ENCODE assay signal across 1 cellular context in the genomic region with DNA sequence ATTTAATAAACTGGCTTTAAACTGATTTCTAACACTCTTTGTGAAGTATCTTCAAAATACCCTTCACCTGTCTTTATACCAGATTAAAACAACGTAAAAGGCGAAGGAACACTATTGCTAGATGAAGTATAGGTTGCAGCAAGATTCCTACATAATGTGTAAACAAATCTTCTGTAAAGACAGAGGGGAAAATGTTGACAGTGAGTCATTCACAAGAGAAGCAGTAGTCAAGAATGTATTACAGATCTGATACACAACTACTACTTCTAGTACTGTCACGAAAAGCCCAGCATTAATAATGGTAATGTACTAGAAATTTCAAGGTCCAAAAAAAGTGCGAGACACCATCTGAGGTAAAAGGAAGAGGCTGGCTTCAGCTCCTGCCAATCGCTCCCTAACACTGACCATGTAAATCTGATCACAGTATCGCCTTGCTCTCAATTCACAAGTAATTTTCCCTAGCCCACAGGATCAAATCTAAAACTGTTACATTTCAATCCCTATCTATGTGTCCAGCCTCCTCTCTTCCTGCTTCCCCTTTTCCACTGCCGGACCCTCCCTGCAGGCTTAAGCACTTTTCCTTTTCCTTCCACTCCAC.
TF ChIP-seq lines count a peak whose summit lies in the region.

No MANE protein-coding gene starts in this region.

TF ChIP-seq in H1, 55 proteins besides CTCF, POLR2A, EP300 and RAD21:
- no peak for TF ChIP-seq SP2 (IDR thresholded peaks at IDR 0.05; ENCODE audit: low read length)
- no peak for TF ChIP-seq TAF1 (IDR thresholded peaks at IDR 0.05; ENCODE audit: low read depth, low read length)
- no peak for TF ChIP-seq NRF1 (IDR thresholded peaks at IDR 0.05; ENCODE audit: low read depth, low read length)
- no peak for TF ChIP-seq GABPA (IDR thresholded peaks at IDR 0.05; ENCODE audit: borderline replicate concordance, insufficient read depth, low read length)
- TF ChIP-seq, protein P1, sequence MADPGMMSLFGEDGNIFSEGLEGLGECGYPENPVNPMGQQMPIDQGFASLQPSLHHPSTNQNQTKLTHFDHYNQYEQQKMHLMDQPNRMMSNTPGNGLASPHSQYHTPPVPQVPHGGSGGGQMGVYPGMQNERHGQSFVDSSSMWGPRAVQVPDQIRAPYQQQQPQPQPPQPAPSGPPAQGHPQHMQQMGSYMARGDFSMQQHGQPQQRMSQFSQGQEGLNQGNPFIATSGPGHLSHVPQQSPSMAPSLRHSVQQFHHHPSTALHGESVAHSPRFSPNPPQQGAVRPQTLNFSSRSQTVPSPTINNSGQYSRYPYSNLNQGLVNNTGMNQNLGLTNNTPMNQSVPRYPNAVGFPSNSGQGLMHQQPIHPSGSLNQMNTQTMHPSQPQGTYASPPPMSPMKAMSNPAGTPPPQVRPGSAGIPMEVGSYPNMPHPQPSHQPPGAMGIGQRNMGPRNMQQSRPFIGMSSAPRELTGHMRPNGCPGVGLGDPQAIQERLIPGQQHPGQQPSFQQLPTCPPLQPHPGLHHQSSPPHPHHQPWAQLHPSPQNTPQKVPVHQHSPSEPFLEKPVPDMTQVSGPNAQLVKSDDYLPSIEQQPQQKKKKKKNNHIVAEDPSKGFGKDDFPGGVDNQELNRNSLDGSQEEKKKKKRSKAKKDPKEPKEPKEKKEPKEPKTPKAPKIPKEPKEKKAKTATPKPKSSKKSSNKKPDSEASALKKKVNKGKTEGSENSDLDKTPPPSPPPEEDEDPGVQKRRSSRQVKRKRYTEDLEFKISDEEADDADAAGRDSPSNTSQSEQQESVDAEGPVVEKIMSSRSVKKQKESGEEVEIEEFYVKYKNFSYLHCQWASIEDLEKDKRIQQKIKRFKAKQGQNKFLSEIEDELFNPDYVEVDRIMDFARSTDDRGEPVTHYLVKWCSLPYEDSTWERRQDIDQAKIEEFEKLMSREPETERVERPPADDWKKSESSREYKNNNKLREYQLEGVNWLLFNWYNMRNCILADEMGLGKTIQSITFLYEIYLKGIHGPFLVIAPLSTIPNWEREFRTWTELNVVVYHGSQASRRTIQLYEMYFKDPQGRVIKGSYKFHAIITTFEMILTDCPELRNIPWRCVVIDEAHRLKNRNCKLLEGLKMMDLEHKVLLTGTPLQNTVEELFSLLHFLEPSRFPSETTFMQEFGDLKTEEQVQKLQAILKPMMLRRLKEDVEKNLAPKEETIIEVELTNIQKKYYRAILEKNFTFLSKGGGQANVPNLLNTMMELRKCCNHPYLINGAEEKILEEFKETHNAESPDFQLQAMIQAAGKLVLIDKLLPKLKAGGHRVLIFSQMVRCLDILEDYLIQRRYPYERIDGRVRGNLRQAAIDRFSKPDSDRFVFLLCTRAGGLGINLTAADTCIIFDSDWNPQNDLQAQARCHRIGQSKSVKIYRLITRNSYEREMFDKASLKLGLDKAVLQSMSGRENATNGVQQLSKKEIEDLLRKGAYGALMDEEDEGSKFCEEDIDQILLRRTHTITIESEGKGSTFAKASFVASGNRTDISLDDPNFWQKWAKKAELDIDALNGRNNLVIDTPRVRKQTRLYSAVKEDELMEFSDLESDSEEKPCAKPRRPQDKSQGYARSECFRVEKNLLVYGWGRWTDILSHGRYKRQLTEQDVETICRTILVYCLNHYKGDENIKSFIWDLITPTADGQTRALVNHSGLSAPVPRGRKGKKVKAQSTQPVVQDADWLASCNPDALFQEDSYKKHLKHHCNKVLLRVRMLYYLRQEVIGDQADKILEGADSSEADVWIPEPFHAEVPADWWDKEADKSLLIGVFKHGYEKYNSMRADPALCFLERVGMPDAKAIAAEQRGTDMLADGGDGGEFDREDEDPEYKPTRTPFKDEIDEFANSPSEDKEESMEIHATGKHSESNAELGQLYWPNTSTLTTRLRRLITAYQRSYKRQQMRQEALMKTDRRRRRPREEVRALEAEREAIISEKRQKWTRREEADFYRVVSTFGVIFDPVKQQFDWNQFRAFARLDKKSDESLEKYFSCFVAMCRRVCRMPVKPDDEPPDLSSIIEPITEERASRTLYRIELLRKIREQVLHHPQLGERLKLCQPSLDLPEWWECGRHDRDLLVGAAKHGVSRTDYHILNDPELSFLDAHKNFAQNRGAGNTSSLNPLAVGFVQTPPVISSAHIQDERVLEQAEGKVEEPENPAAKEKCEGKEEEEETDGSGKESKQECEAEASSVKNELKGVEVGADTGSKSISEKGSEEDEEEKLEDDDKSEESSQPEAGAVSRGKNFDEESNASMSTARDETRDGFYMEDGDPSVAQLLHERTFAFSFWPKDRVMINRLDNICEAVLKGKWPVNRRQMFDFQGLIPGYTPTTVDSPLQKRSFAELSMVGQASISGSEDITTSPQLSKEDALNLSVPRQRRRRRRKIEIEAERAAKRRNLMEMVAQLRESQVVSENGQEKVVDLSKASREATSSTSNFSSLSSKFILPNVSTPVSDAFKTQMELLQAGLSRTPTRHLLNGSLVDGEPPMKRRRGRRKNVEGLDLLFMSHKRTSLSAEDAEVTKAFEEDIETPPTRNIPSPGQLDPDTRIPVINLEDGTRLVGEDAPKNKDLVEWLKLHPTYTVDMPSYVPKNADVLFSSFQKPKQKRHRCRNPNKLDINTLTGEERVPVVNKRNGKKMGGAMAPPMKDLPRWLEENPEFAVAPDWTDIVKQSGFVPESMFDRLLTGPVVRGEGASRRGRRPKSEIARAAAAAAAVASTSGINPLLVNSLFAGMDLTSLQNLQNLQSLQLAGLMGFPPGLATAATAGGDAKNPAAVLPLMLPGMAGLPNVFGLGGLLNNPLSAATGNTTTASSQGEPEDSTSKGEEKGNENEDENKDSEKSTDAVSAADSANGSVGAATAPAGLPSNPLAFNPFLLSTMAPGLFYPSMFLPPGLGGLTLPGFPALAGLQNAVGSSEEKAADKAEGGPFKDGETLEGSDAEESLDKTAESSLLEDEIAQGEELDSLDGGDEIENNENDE (IDR thresholded peaks at IDR 0.05; ENCODE audit: insufficient replicate concordance, low read length), result no peak
- no peak for TF ChIP-seq HDAC2 (IDR thresholded peaks at IDR 0.05; ENCODE audit: borderline replicate concordance in 1 of 2, low read depth in 2 of 2, low read length in 2 of 2)
- no peak for TF ChIP-seq ASH2L (IDR thresholded peaks at IDR 0.05; ENCODE audit: low read length)
- no peak for TF ChIP-seq RNF2 (IDR thresholded peaks at IDR 0.05; ENCODE audit: borderline replicate concordance, low read depth, low read length, missing control alignments, poor library complexity, severe bottlenecking)
- TF ChIP-seq POU5F1 (IDR thresholded peaks at IDR 0.05; ENCODE audit: low read depth, low read length), result no peak
- TF ChIP-seq TEAD4 (IDR thresholded peaks at IDR 0.05; ENCODE audit: low read depth, low read length), result no peak
- no peak for TF ChIP-seq JUND (IDR thresholded peaks at IDR 0.05; ENCODE audit: low read length)
- no peak for TF ChIP-seq CREB1 (IDR thresholded peaks at IDR 0.05)
- TF ChIP-seq SP1 (IDR thresholded peaks at IDR 0.05; ENCODE audit: low read depth, low read length), result no peak
- TF ChIP-seq BACH1 (IDR thresholded peaks at IDR 0.05; ENCODE audit: low read length), result no peak
